1 cellular context compared by ENCODE assay signal in genomic region chr21:42799516-42799915, GRCh38.
A peak's percentile ranks its signal among the peaks of the same experiment; 100 is the strongest.
TF ChIP-seq lines count a peak whose summit lies in the region.

No MANE protein-coding gene starts in this region.

TF ChIP-seq in GM12878, 131 proteins besides CTCF, POLR2A, EP300 and RAD21 (continued from another document and continues in another):
- TF ChIP-seq NFYA (IDR thresholded peaks at IDR 0.05; ENCODE audit: borderline replicate concordance, low read depth, low read length) = no peak
- TF ChIP-seq KAT2A (conservative IDR thresholded peaks at IDR 0.05; ENCODE audit: control insufficient read depth, low read depth, low read length) = no peak
- TF ChIP-seq MTA3 (IDR thresholded peaks at IDR 0.05; ENCODE audit: borderline replicate concordance, low read length) = no peak
- no peak for TF ChIP-seq FOS (IDR thresholded peaks at IDR 0.05; ENCODE audit: borderline replicate concordance, extremely low read depth, insufficient read length)
- TF ChIP-seq NRF1 (conservative IDR thresholded peaks at IDR 0.05; ENCODE audit: low read depth, low read length) = no peak
- no peak for TF ChIP-seq IKZF1 (conservative IDR thresholded peaks at IDR 0.05)
- no peak for TF ChIP-seq RFX5 (IDR thresholded peaks at IDR 0.05; ENCODE audit: low read depth, low read length)
- TF ChIP-seq ZBTB4 (CRISPR knock-in tag; IDR thresholded peaks at IDR 0.05) = no peak
- no peak for TF ChIP-seq ZNF592 (IDR thresholded peaks at IDR 0.05)
- no peak for TF ChIP-seq NKRF (conservative IDR thresholded peaks at IDR 0.05)
- no peak for TF ChIP-seq TAF1 (IDR thresholded peaks at IDR 0.05; ENCODE audit: borderline replicate concordance, low read depth, low read length)
- no peak for TF ChIP-seq IRF3 (IDR thresholded peaks at IDR 0.05)
- no peak for TF ChIP-seq BRCA1 (IDR thresholded peaks at IDR 0.05; ENCODE audit: low read depth, low read length)
- TF ChIP-seq HDAC6 (IDR thresholded peaks at IDR 0.05; ENCODE audit: unreplicated experiment) = no peak
- no peak for TF ChIP-seq BACH1 (IDR thresholded peaks at IDR 0.05; ENCODE audit: borderline replicate concordance)
- TF ChIP-seq USF1 (IDR thresholded peaks at IDR 0.05; ENCODE audit: borderline replicate concordance, extremely low read length, insufficient read depth, low read depth, low read length) = no peak
- peak; percentile 80 for TF ChIP-seq BCL11A (IDR thresholded peaks at IDR 0.05; ENCODE audit: low read depth, low read length)
- peak; percentile 57; the same call in 1 of the 2 replicates for TF ChIP-seq ATF2 (IDR thresholded peaks at IDR 0.05; ENCODE audit: low read length)
- TF ChIP-seq ZNF622 (IDR thresholded peaks at IDR 0.05) = no peak
- no peak for TF ChIP-seq SMAD5 (IDR thresholded peaks at IDR 0.05; ENCODE audit: low read depth)
- no peak for TF ChIP-seq USF2 (IDR thresholded peaks at IDR 0.05; ENCODE audit: borderline replicate concordance, low read depth, low read length)
- TF ChIP-seq ZZZ3 (IDR thresholded peaks at IDR 0.05; ENCODE audit: control insufficient read depth, insufficient read length, low read depth) = no peak
- TF ChIP-seq DPF2 (IDR thresholded peaks at IDR 0.05) = peak; percentile 47; the same call in 1 of the 2 replicates
- no peak for TF ChIP-seq BCL3 (IDR thresholded peaks at IDR 0.05; ENCODE audit: borderline replicate concordance, insufficient read depth, low read depth, low read length, poor library complexity, severe bottlenecking)
- no peak for TF ChIP-seq NR2C2 (IDR thresholded peaks at IDR 0.05; ENCODE audit: borderline replicate concordance, control insufficient read depth, insufficient read length, low read depth)
- TF ChIP-seq EED (IDR thresholded peaks at IDR 0.05; ENCODE audit: low read depth) = peak; percentile 29; the same call in 1 of the 2 replicates
- no peak for TF ChIP-seq PAX5 (IDR thresholded peaks at IDR 0.05; ENCODE audit: borderline replicate concordance, low read depth, low read length)
- TF ChIP-seq GATAD2B (conservative IDR thresholded peaks at IDR 0.05; ENCODE audit: low read depth) = no peak
- no peak for TF ChIP-seq TBL1XR1 (IDR thresholded peaks at IDR 0.05; ENCODE audit: low read depth, low read length)
- TF ChIP-seq ZBTB40 (IDR thresholded peaks at IDR 0.05; ENCODE audit: borderline replicate concordance) = no peak
- no peak for TF ChIP-seq ZNF384 (IDR thresholded peaks at IDR 0.05; ENCODE audit: borderline replicate concordance, low read depth, low read length)
- TF ChIP-seq HDGF (IDR thresholded peaks at IDR 0.05) = no peak
- peak; percentile 94 for TF ChIP-seq IRF4 (IDR thresholded peaks at IDR 0.05; ENCODE audit: low read depth, low read length)
- TF ChIP-seq SKIL (IDR thresholded peaks at IDR 0.05; ENCODE audit: low read depth, poor library complexity, severe bottlenecking) = no peak
- no peak for TF ChIP-seq CHD1 (IDR thresholded peaks at IDR 0.05; ENCODE audit: low read depth, low read length)
- no peak for TF ChIP-seq MXI1 (IDR thresholded peaks at IDR 0.05; ENCODE audit: low read depth, low read length)
- TF ChIP-seq RAD51 (IDR thresholded peaks at IDR 0.05) = no peak
- no peak for TF ChIP-seq TCF12 (IDR thresholded peaks at IDR 0.05; ENCODE audit: low read depth, low read length)
